10 cellular contexts compared by ENCODE assay signal in the genomic region with DNA sequence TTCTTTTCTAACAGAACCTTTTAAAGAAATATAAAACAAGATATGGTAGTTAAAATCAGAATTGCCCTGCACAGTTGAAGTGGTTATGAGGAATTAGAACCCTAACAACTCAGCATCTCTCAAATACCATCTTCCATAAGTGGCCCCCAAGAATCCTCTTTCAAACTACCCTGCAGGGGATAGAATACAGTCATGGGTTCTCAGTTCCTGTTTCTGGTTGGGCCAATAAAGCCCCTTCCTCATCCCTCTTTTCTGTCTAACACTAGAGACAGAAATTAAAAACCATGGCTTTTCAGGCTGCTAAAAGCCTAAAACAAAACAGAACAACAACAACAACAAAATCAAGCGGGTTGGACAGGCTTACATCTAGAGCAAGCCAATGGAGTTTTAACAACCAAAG. TPM values are rescaled to one million over a fixed set of nuclear protein-coding genes. Genes with fewer than 3 reads are reported as not detected.
DNase-seq lines count a peak whose midpoint lies in the region; ATAC-seq and TF ChIP-seq lines count a peak whose summit lies in the region.
"Had no signal": no experiment of that assay in that cellular context is flagged by ENCODE, and none has a peak within 500 bp of the region (broad histone marks: within the 10 kb centered on the region; RNA-seq: fewer than 3 reads in every experiment).

No MANE protein-coding gene starts in this region.

- H3K4me1 Mint-ChIP-seq in activated T-helper 1 cell treated with anti-CD3 and anti-CD28 coated beads, Interleukin-12 subunit alpha, Interleukin-12 subunit beta, Interleukin-2, Interleukin-4 antibody, amounts not matched to agents 30 ng/mL and 10 ng/mL and 1 ng/mL, durations not matched to agents 14 hours and 24 hours and 36 hours (ENCODE audit: low read depth), result no peaks in the 10 kb centered on the region

- no peak for DNase-seq in SJCRH30
- DNase-seq in superior temporal gyrus (ENCODE audit: extremely low spot score), result no peak
- no peak for DNase-seq in SHP77 (lab: John Stamatoyannopoulos, UW)
- DNase-seq in activated T-helper 1 cell treated with anti-CD3 and anti-CD28 coated beads, Interleukin-12 subunit alpha, Interleukin-12 subunit beta, Interleukin-2, Interleukin-4 antibody, amounts not matched to agents 30 ng/mL and 10 ng/mL and 1 ng/mL, durations not matched to agents 14 hours and 24 hours and 36 hours (ENCODE audit: low spot score), result no peak
- no peak for DNase-seq in EL
- DNase-seq: NCI-H1436 treated with DMSO at 0.1 percent for 48 hours; stimulated activated CD4-positive, alpha-beta T cell treated with anti-CD3 and anti-CD28 coated beads, Interleukin-2, amount 100 ng/mL, for 24 hours had no signal

- intact Hi-C loops in activated T-helper 1 cell treated with anti-CD3 and anti-CD28 coated beads, Interleukin-12 subunit alpha, Interleukin-12 subunit beta, Interleukin-2, Interleukin-4 antibody, amounts not matched to agents 30 ng/mL and 10 ng/mL and 1 ng/mL, durations not matched to agents 14 hours and 24 hours and 36 hours (cut with micrococcal nuclease), result no loop called here

- no peak overlapping the region for H3K4me3 ChIP-seq in HEK293 (ENCODE audit: low read depth, low read length)
- no peak overlapping the region for H3K4me3 ChIP-seq in SJCRH30
- H3K4me3 ChIP-seq in neuron (ENCODE audit: low read length), result peak overlapping the region; percentile 17

- no peaks in the 10 kb centered on the region for H3K27me3 Mint-ChIP-seq in activated T-helper 1 cell treated with anti-CD3 and anti-CD28 coated beads, Interleukin-12 subunit alpha, Interleukin-12 subunit beta, Interleukin-2, Interleukin-4 antibody, amounts not matched to agents 30 ng/mL and 10 ng/mL and 1 ng/mL, durations not matched to agents 14 hours and 24 hours and 36 hours (ENCODE audit: insufficient read depth)

- H3K9me3 Mint-ChIP-seq in activated T-helper 1 cell treated with anti-CD3 and anti-CD28 coated beads, Interleukin-12 subunit alpha, Interleukin-12 subunit beta, Interleukin-2, Interleukin-4 antibody, amounts not matched to agents 30 ng/mL and 10 ng/mL and 1 ng/mL, durations not matched to agents 14 hours and 24 hours and 36 hours, result no peaks in the 10 kb centered on the region

- no peak overlapping the region for H3K4me3 Mint-ChIP-seq in activated T-helper 1 cell treated with anti-CD3 and anti-CD28 coated beads, Interleukin-12 subunit alpha, Interleukin-12 subunit beta, Interleukin-2, Interleukin-4 antibody, amounts not matched to agents 30 ng/mL and 10 ng/mL and 1 ng/mL, durations not matched to agents 14 hours and 24 hours and 36 hours

- no peak for TF ChIP-seq POLR2A in GM18505 (IDR thresholded peaks at IDR 0.05; ENCODE audit: borderline replicate concordance, extremely low read depth, insufficient read depth, insufficient read length)

- peaks cover 0 to 11% of the 10 kb centered on the region in 2 experiments; a peak in 1 of 3 replicates for H3K36me3 ChIP-seq in HEK293 (ENCODE audit: control insufficient read depth in 2 of 2, insufficient read depth in 1 of 2, low read length in 2 of 2)
- H3K36me3 ChIP-seq in SJCRH30, result no peaks in the 10 kb centered on the region
- H3K36me3 ChIP-seq in neuron (ENCODE audit: insufficient read depth, low read length), result no peaks in the 10 kb centered on the region

- no peaks in the 10 kb centered on the region for H3K36me3 Mint-ChIP-seq in activated T-helper 1 cell treated with anti-CD3 and anti-CD28 coated beads, Interleukin-12 subunit alpha, Interleukin-12 subunit beta, Interleukin-2, Interleukin-4 antibody, amounts not matched to agents 30 ng/mL and 10 ng/mL and 1 ng/mL, durations not matched to agents 14 hours and 24 hours and 36 hours (ENCODE audit: low read depth)

- H3K27ac Mint-ChIP-seq in activated T-helper 1 cell treated with anti-CD3 and anti-CD28 coated beads, Interleukin-12 subunit alpha, Interleukin-12 subunit beta, Interleukin-2, Interleukin-4 antibody, amounts not matched to agents 30 ng/mL and 10 ng/mL and 1 ng/mL, durations not matched to agents 14 hours and 24 hours and 36 hours, result no peak overlapping the region

- no peak for TF ChIP-seq CTCF in HEK293 (tag by site-specific recombination; IDR thresholded peaks at IDR 0.05)

- ATAC-seq in GM18505 (IDR thresholded peaks at IDR 0.05; ENCODE audit: unreplicated experiment), result peak; percentile 21

- POLR2A ChIA-PET in HEK293 (lab: Yijun Ruan, JAX), result interaction anchor here (1.2 kb wide), 1 partner anchor 57 kb away, joined by 3 read pairs; no protein-coding TSS in a partner anchor

- CTCF ChIA-PET in HEK293 (lab: Yijun Ruan, JAX), result interaction anchor here (1.2 to 2.5 kb wide), 4 partner anchors 8 to 174 kb away, joined by 3 to 16 read pairs (median 6); a partner anchor contains a TSS

- peaks cover 15% of the 10 kb centered on the region for H3K4me1 ChIP-seq in HEK293 (ENCODE audit: control insufficient read depth, insufficient read depth, low read length)
- H3K4me1 ChIP-seq in SJCRH30, result peaks cover 31% of the 10 kb centered on the region
- H3K4me1 ChIP-seq in neuron (ENCODE audit: insufficient read depth, low read length), result peaks cover 40% of the 10 kb centered on the region

- H3K9me3 ChIP-seq in HEK293 (ENCODE audit: control insufficient read depth, insufficient read depth, low read depth, low read length) (no peaks in the 10 kb centered on the region), SJCRH30 (replicated peaks) (no peaks in the 10 kb centered on the region), neuron (ENCODE audit: low read length) (no peaks in the 10 kb centered on the region)

- H2AFZ ChIP-seq in neuron (ENCODE audit: low read depth, low read length), result no peak overlapping the region

- H3K27ac ChIP-seq in HEK293 (ENCODE audit: extremely low read depth, low read depth, low read length) (peak overlapping the region; percentile 21; the same call in 1 of the 2 replicates), SJCRH30 (peak overlapping the region; percentile 68)

- H3K27me3 ChIP-seq in SJCRH30 (no peaks in the 10 kb centered on the region), neuron (ENCODE audit: insufficient read depth, low read length) (no peaks in the 10 kb centered on the region)

TF ChIP-seq in HEK293, 187 proteins besides CTCF, POLR2A, EP300 and RAD21:
- TF ChIP-seq ZNF670 (tag by site-specific recombination; IDR thresholded peaks at IDR 0.05; ENCODE audit: low read depth) (no peak), YY1 (tag by site-specific recombination; IDR thresholded peaks at IDR 0.05) (no peak), ZNF521 (tag by site-specific recombination; IDR thresholded peaks at IDR 0.05) (no peak), ZNF311 (tag by site-specific recombination; IDR thresholded peaks at IDR 0.05; ENCODE audit: borderline replicate concordance) (no peak), ZNF133 (tag by site-specific recombination; IDR thresholded peaks at IDR 0.05) (no peak), GLI2 (tag by site-specific recombination; IDR thresholded peaks at IDR 0.05; ENCODE audit: borderline replicate concordance, low read depth) (no peak), ZNF707 (tag by site-specific recombination; IDR thresholded peaks at IDR 0.05) (no peak), ZSCAN16 (tag by site-specific recombination; IDR thresholded peaks at IDR 0.05) (no peak), GFI1B (tag by site-specific recombination; IDR thresholded peaks at IDR 0.05) (no peak), YY2 (tag by site-specific recombination; IDR thresholded peaks at IDR 0.05) (no peak), SP7 (tag by site-specific recombination; IDR thresholded peaks at IDR 0.05) (no peak), OSR2 (tag by site-specific recombination; IDR thresholded peaks at IDR 0.05) (no peak), MYNN (tag by site-specific recombination; IDR thresholded peaks at IDR 0.05; ENCODE audit: borderline replicate concordance) (no peak), ZNF792 (tag by site-specific recombination; IDR thresholded peaks at IDR 0.05) (no peak), ZNF146 (tag by site-specific recombination; IDR thresholded peaks at IDR 0.05) (no peak), WT1 (tag by site-specific recombination; IDR thresholded peaks at IDR 0.05) (no peak)

RNA-seq across cellular contexts. Expression of a gene that starts 6.7 kb away (rescaled TPM):
- total RNA-seq in SJCRH30 (2014; rRNA removed; shearing (Covaris generic)), result 6.2 and 6.5 TPM in 2 replicates
- 0.08 and 0.17 TPM in 2 replicates for total RNA-seq in activated T-helper 1 cell treated with anti-CD3 and anti-CD28 coated beads, Interleukin-12 subunit alpha, Interleukin-12 subunit beta, Interleukin-2, Interleukin-4 antibody, amounts not matched to agents 30 ng/mL and 10 ng/mL and 1 ng/mL, durations not matched to agents 14 hours and 24 hours and 36 hours
